11 cellular contexts compared by ENCODE assay signal in genomic region chr10:31064334-31064733, GRCh38. TPM values are rescaled to one million over a fixed set of nuclear protein-coding genes. Genes with fewer than 3 reads are reported as not detected.
DNase-seq lines count a peak whose midpoint lies in the region; ATAC-seq and TF ChIP-seq lines count a peak whose summit lies in the region.
"Had no signal": no experiment of that assay in that cellular context is flagged by ENCODE, and none has a peak within 500 bp of the region (broad histone marks: within the 10 kb centered on the region; RNA-seq: fewer than 3 reads in every experiment).

No MANE protein-coding gene starts in this region.

- ATAC-seq in GM21423 (IDR thresholded peaks at IDR 0.05; ENCODE audit: unreplicated experiment) = no peak
- ATAC-seq: activated T-cell treated with anti-CD3 and anti-CD28 coated beads, Interleukin-2, amount 50 U/mL, for 4 hours had no signal

- no peaks in the 10 kb centered on the region for H3K36me3 Mint-ChIP-seq in osteocyte (ENCODE audit: unreplicated experiment)

- no peak for TF ChIP-seq CTCF in fibroblast of villous mesenchyme (IDR thresholded peaks at IDR 0.05; ENCODE audit: insufficient read depth, low read depth, low read length)
- TF ChIP-seq CTCF in osteocyte (IDR thresholded peaks at IDR 0.05) = no peak

- H3K4me1 Mint-ChIP-seq in osteocyte (ENCODE audit: unreplicated experiment) = peaks cover 31% of the 10 kb centered on the region

- peak overlapping the region; percentile 92 for H3K27ac Mint-ChIP-seq in osteocyte (ENCODE audit: unreplicated experiment)

- no peaks in the 10 kb centered on the region for H3K27me3 Mint-ChIP-seq in osteocyte (ENCODE audit: unreplicated experiment)

- DNase-seq in AG08395 (ENCODE audit: low spot score) = peak; percentile 78
- peak; percentile 24 for DNase-seq in amniotic stem cell (lab: John Stamatoyannopoulos, UW)
- peak; percentile 78 for DNase-seq in fibroblast of villous mesenchyme (ENCODE audit: low read depth)
- DNase-seq in osteocyte (ENCODE audit: extremely low spot score, unreplicated experiment) = no peak
- no peak for DNase-seq in activated naive CD4-positive, alpha-beta T cell treated with anti-CD3 and anti-CD28 coated beads, Interleukin-2, amount 50 U/mL, for 16 hours
- DNase-seq in DMS153 (lab: John Stamatoyannopoulos, UW) = no peak
- DNase-seq in DMS79 treated with DMSO at 0.1 percent for 48 hours (lab: John Stamatoyannopoulos, UW) = no peak
- DNase-seq: activated T-cell treated with anti-CD3 and anti-CD28 coated beads, Interleukin-2, amount 50 U/mL, for 4 hours; NCI-H1930 had no signal

- H3K4me3 Mint-ChIP-seq in osteocyte (ENCODE audit: unreplicated experiment) = peak overlapping the region; percentile 1
- H3K4me3 Mint-ChIP-seq: activated T-cell treated with anti-CD3 and anti-CD28 coated beads, Interleukin-2, amount 50 U/mL, for 4 hours had no signal

- no peaks in the 10 kb centered on the region for H3K9me3 Mint-ChIP-seq in osteocyte (ENCODE audit: unreplicated experiment)
- H3K9me3 Mint-ChIP-seq: activated T-cell treated with anti-CD3 and anti-CD28 coated beads, Interleukin-2, amount 50 U/mL, for 4 hours had no signal

- no peak overlapping the region for H3K4me3 ChIP-seq in fibroblast of villous mesenchyme (ENCODE audit: low read depth, low read length)
- H3K4me3 ChIP-seq: ovary had no signal

RNA-seq across cellular contexts. Expression of gene ZNF438, which starts 32.7 kb away (rescaled TPM):
- total RNA-seq in fibroblast of villous mesenchyme (2.9 and 4.7 TPM in 2 replicates), osteocyte (4.8 and 6.7 TPM in 2 replicates)

Comparison
In these comparisons a context has a peak if more than half of its experiments do, and no peak if none do; other contexts are left out.
1. DNase-seq: peak in AG08395 (single experiment), amniotic stem cell (single experiment) and fibroblast of villous mesenchyme (single experiment); none in osteocyte (single experiment), activated naive CD4-positive, alpha-beta T cell treated with anti-CD3 and anti-CD28 coated beads, Interleukin-2, amount 50 U/mL, for 16 hours (single experiment), DMS153 (single experiment) and DMS79 treated with DMSO at 0.1 percent for 48 hours (single experiment).